ENCODE assay signal across 16 cellular contexts in genomic region chr2:233673896-233674295, GRCh38. TPM values are rescaled to one million over a fixed set of nuclear protein-coding genes. Genes with fewer than 3 reads are reported as not detected.
A peak's percentile ranks its signal among the peaks of the same experiment; 100 is the strongest.
DNase-seq lines count a peak whose midpoint lies in the region; FAIRE-seq lines count a peak whose summit lies in the region.
"Had no signal": no experiment of that assay in that cellular context is flagged by ENCODE, and none has a peak within 500 bp of the region (broad histone marks: within the 10 kb centered on the region; RNA-seq: fewer than 3 reads in every experiment).

No MANE protein-coding gene starts in this region.

- in situ Hi-C loops in Caki2 (cut with HindIII; ENCODE audit: low pct_unique_long_range_greater_than_20kb, low sequenced_read_pairs), result no loop called here
- in situ Hi-C loops in KBM-7 (cut with MboI; ENCODE audit: low pct_unique_long_range_greater_than_20kb, low sequenced_read_pairs), result no loop called here

- FAIRE-seq in RCC 7860 (lab: Jason Lieb, UNC), result peak; percentile 80
- FAIRE-seq: G401.6, GM12891, GM19239, H1, HTR-8/SVneo had no signal

- DNase-seq in Caki2 (ENCODE audit: low read depth), result peak; percentile 37
- no peak for DNase-seq in RCC 7860 (ENCODE audit: low spot score)
- DNase-seq in kidney tubule cell (ENCODE audit: low spot score), result peak; percentile 80
- DNase-seq in KBM-7, result no peak
- no peak for DNase-seq in DMS114 treated with DMSO at 0.1 percent for 48 hours (lab: John Stamatoyannopoulos, UW; ENCODE audit: unreplicated experiment)
- no peak for DNase-seq in COLO829 (ENCODE audit: low spot score)
- DNase-seq: ACHN; Calu3; CD4-positive, alpha-beta T cell; KG1 had no signal

RNA-seq across cellular contexts. Expression of gene UGT1A9, which starts 2.2 kb away (rescaled TPM):
- 127 and 161 TPM in 2 replicates for total RNA-seq in Caki2 (2014; rRNA removed; shearing (Covaris generic); ENCODE audit: low replicate concordance)
- total RNA-seq: A172; CD4-positive, alpha-beta T cell; H1 had no signal

RNA-seq across cellular contexts. Expression of gene UGT1A7, which starts 7.8 kb away (rescaled TPM):
- 39.2 and 45.3 TPM in 2 replicates for total RNA-seq in Caki2 (2014; rRNA removed; shearing (Covaris generic); ENCODE audit: low replicate concordance)
- total RNA-seq: A172; CD4-positive, alpha-beta T cell; H1 had no signal

RNA-seq across cellular contexts. Expression of gene UGT1A6, which starts 18.8 kb away (rescaled TPM):
- total RNA-seq in Caki2 (2014; rRNA removed; shearing (Covaris generic); ENCODE audit: low replicate concordance), result 130 and 145 TPM in 2 replicates
- total RNA-seq: A172; CD4-positive, alpha-beta T cell; H1 had no signal

RNA-seq across cellular contexts. Expression of gene UGT1A10, which starts 37.6 kb away (rescaled TPM):
- total RNA-seq in Caki2 (2014; rRNA removed; shearing (Covaris generic); ENCODE audit: low replicate concordance), result not detected in 2 replicates
- total RNA-seq: A172; CD4-positive, alpha-beta T cell; H1 had no signal

RNA-seq across cellular contexts. Expression of gene UGT1A5, which starts 38.8 kb away (rescaled TPM):
- not detected in 2 replicates for total RNA-seq in Caki2 (2014; rRNA removed; shearing (Covaris generic); ENCODE audit: low replicate concordance)
- total RNA-seq: A172; CD4-positive, alpha-beta T cell; H1 had no signal

Comparison
In these comparisons a context has a peak if more than half of its experiments do, and no peak if none do; other contexts are left out.
1. DNase-seq: peak in Caki2 (single experiment) and kidney tubule cell (single experiment); none in RCC 7860 (single experiment), KBM-7 (single experiment), DMS114 treated with DMSO at 0.1 percent for 48 hours (single experiment) and COLO829 (single experiment).